In genomic region chr12:6632026-6632978, GRCh38 we compare ENCODE assay signal across 8 cellular contexts. TPM values are rescaled to one million over a fixed set of nuclear protein-coding genes. Genes with fewer than 3 reads are reported as not detected.
DNase-seq lines count a peak whose midpoint lies in the region; ATAC-seq and TF ChIP-seq lines count a peak whose summit lies in the region.

No MANE protein-coding gene starts in this region.

- H3K4me3 Mint-ChIP-seq in activated CD4-positive, alpha-beta T cell treated with anti-CD3 and anti-CD28 coated beads, Interleukin-2, amount 10 ng/mL, durations not matched to agents 7 days and 5 days: peak overlapping the region; percentile 70
- peak overlapping the region; percentile 86 for H3K4me3 Mint-ChIP-seq in stimulated activated effector memory CD8-positive, alpha-beta T cell treated with anti-CD3 and anti-CD28 coated beads, Interleukin-12 subunit alpha, Interleukin-12 subunit beta, amount 100 ng/mL, for 72 hours

- TF ChIP-seq POLR2A in uterus (IDR thresholded peaks at IDR 0.05): no peak

- H3K27ac Mint-ChIP-seq in activated CD4-positive, alpha-beta T cell treated with anti-CD3 and anti-CD28 coated beads, Interleukin-2, amount 10 ng/mL, durations not matched to agents 7 days and 5 days: peak overlapping the region; percentile 95
- H3K27ac Mint-ChIP-seq in stimulated activated effector memory CD8-positive, alpha-beta T cell treated with anti-CD3 and anti-CD28 coated beads, Interleukin-12 subunit alpha, Interleukin-12 subunit beta, amount 100 ng/mL, for 72 hours: peak overlapping the region; percentile 96

- no peaks in the 10 kb centered on the region for H3K9me3 Mint-ChIP-seq in activated CD4-positive, alpha-beta T cell treated with anti-CD3 and anti-CD28 coated beads, Interleukin-2, amount 10 ng/mL, durations not matched to agents 7 days and 5 days
- H3K9me3 Mint-ChIP-seq in stimulated activated effector memory CD8-positive, alpha-beta T cell treated with anti-CD3 and anti-CD28 coated beads, Interleukin-12 subunit alpha, Interleukin-12 subunit beta, amount 100 ng/mL, for 72 hours: no peaks in the 10 kb centered on the region

- intact Hi-C loops in uterus (cut with DNase I; ENCODE audit: low total_unique reads): no loop called here

- peak; percentile 49 for ATAC-seq in GM19463 (IDR thresholded peaks at IDR 0.05; ENCODE audit: unreplicated experiment)
- ATAC-seq in stimulated activated effector memory CD8-positive, alpha-beta T cell treated with anti-CD3 and anti-CD28 coated beads, Interleukin-12 subunit alpha, Interleukin-12 subunit beta, amount 100 ng/mL, for 72 hours: peak; percentile 69

- no peaks in the 10 kb centered on the region for H3K27me3 Mint-ChIP-seq in activated CD4-positive, alpha-beta T cell treated with anti-CD3 and anti-CD28 coated beads, Interleukin-2, amount 10 ng/mL, durations not matched to agents 7 days and 5 days

- H3K9me3 ChIP-seq in uterus: no peaks in the 10 kb centered on the region

- peaks cover 2% of the 10 kb centered on the region for H3K36me3 Mint-ChIP-seq in activated CD4-positive, alpha-beta T cell treated with anti-CD3 and anti-CD28 coated beads, Interleukin-2, amount 10 ng/mL, durations not matched to agents 7 days and 5 days (ENCODE audit: low read depth)
- H3K36me3 Mint-ChIP-seq in stimulated activated effector memory CD8-positive, alpha-beta T cell treated with anti-CD3 and anti-CD28 coated beads, Interleukin-12 subunit alpha, Interleukin-12 subunit beta, amount 100 ng/mL, for 72 hours: peaks cover 42% of the 10 kb centered on the region

- CTCF ChIA-PET in activated CD4-positive, alpha-beta T cell treated with anti-CD3 and anti-CD28 coated beads, Interleukin-2, amount 10 ng/mL, durations not matched to agents 7 days and 5 days (lab: Charles Lee): interaction anchor here (0.5 to 2.4 kb wide), 7 partner anchors 7 to 151 kb away, joined by 3 to 16 read pairs (median 4); partner anchors contain the start of gene COPS7A

- in situ Hi-C loops in KBM-7 (cut with MboI; ENCODE audit: low pct_unique_long_range_greater_than_20kb, low sequenced_read_pairs): no loop called here

- H3K36me3 ChIP-seq in uterus: no peaks in the 10 kb centered on the region

- peak; percentile 80 for DNase-seq in GDM1 (lab: John Stamatoyannopoulos, UW)
- DNase-seq in KBM-7: peak; percentile 78
- DNase-seq in activated CD4-positive, alpha-beta T cell treated with anti-CD3 and anti-CD28 coated beads, Interleukin-2, amount 10 ng/mL, durations not matched to agents 7 days and 5 days: peak; percentile 75
- peak; percentile 44 for DNase-seq in glomerular visceral epithelial cell (ENCODE audit: extremely low spot score)
- peak in 1 of 2 donors; percentile 68 for DNase-seq in stimulated activated effector memory CD8-positive, alpha-beta T cell treated with anti-CD3 and anti-CD28 coated beads, Interleukin-12 subunit alpha, Interleukin-12 subunit beta, amount 100 ng/mL, for 72 hours (ENCODE audit: low spot score in 2 of 2)
- DNase-seq in uterus: no peak
- no peak for DNase-seq in LoVo (ENCODE audit: low spot score)

- H3K27me3 ChIP-seq in uterus: no peaks in the 10 kb centered on the region

- peak overlapping the region in 1 of 2 donors; percentile 46 for H3K27ac ChIP-seq in uterus

- TF ChIP-seq CTCF in uterus (IDR thresholded peaks at IDR 0.05): no peak

- POLR2A ChIA-PET in activated CD4-positive, alpha-beta T cell treated with anti-CD3 and anti-CD28 coated beads, Interleukin-2, amount 10 ng/mL, durations not matched to agents 7 days and 5 days (lab: Charles Lee): interaction anchor here (1.2 kb wide), 1 partner anchor 19 kb away, joined by 4 read pairs; no protein-coding TSS in a partner anchor

- no peaks in the 10 kb centered on the region for H3K4me1 ChIP-seq in uterus

- no peak overlapping the region for H3K4me3 ChIP-seq in uterus

- H3K4me1 Mint-ChIP-seq in activated CD4-positive, alpha-beta T cell treated with anti-CD3 and anti-CD28 coated beads, Interleukin-2, amount 10 ng/mL, durations not matched to agents 7 days and 5 days: peaks cover 66% of the 10 kb centered on the region
- peaks cover 67% of the 10 kb centered on the region for H3K4me1 Mint-ChIP-seq in stimulated activated effector memory CD8-positive, alpha-beta T cell treated with anti-CD3 and anti-CD28 coated beads, Interleukin-12 subunit alpha, Interleukin-12 subunit beta, amount 100 ng/mL, for 72 hours

RNA-seq across cellular contexts. Expression of gene LPAR5, which starts 3.5 kb away (rescaled TPM):
- 1 to 10 TPM; 6.2 to 6.6 TPM for total RNA-seq in activated CD4-positive, alpha-beta T cell treated with anti-CD3 and anti-CD28 coated beads, Interleukin-2, amount 10 ng/mL, durations not matched to agents 7 days and 5 days
- total RNA-seq in uterus: 1 to 10 TPM in 1 of 4 donors, under 1 TPM in 1, not detected in 2; 0.61 to 1.3 TPM

RNA-seq across cellular contexts. Expression of gene ACRBP, which starts 14.9 kb away (rescaled TPM):
- total RNA-seq in activated CD4-positive, alpha-beta T cell treated with anti-CD3 and anti-CD28 coated beads, Interleukin-2, amount 10 ng/mL, durations not matched to agents 7 days and 5 days: 1 to 10 TPM; 1.6 to 2.6 TPM
- 1 to 10 TPM in 2 of 4 donors, under 1 TPM in 1, not detected in 1; 0.35 to 1.6 (median 1.5) TPM for total RNA-seq in uterus

RNA-seq across cellular contexts. Expression of gene CHD4, which starts 25.1 kb away (rescaled TPM):
- 100 to 1,000 TPM; 262 to 263 TPM for total RNA-seq in activated CD4-positive, alpha-beta T cell treated with anti-CD3 and anti-CD28 coated beads, Interleukin-2, amount 10 ng/mL, durations not matched to agents 7 days and 5 days
- 100 to 1,000 TPM in 3 of 4 donors, 10 to 100 TPM in 1; 99.4 to 323 (median 247) TPM for total RNA-seq in uterus

RNA-seq across cellular contexts. Expression of gene ING4, which starts 30.6 kb away (rescaled TPM):
- 10 to 100 TPM; 33.7 to 40.2 TPM for total RNA-seq in activated CD4-positive, alpha-beta T cell treated with anti-CD3 and anti-CD28 coated beads, Interleukin-2, amount 10 ng/mL, durations not matched to agents 7 days and 5 days
- 100 to 1,000 TPM in 1 of 4 donors, 10 to 100 TPM in 3; 25.2 to 180 (median 62.0) TPM for total RNA-seq in uterus

RNA-seq across cellular contexts. Expression of gene ZNF384, which starts 56.9 kb away (rescaled TPM):
- total RNA-seq in activated CD4-positive, alpha-beta T cell treated with anti-CD3 and anti-CD28 coated beads, Interleukin-2, amount 10 ng/mL, durations not matched to agents 7 days and 5 days: 10 to 100 TPM; 90.9 to 95.4 TPM
- 10 to 100 TPM; 13.6 to 71.3 (median 33.1) TPM for total RNA-seq in uterus

Comparison
In these comparisons a context has a peak if more than half of its experiments do, and no peak if none do; other contexts are left out.
1. DNase-seq: peak in GDM1 (single experiment), KBM-7 (single experiment), activated CD4-positive, alpha-beta T cell treated with anti-CD3 and anti-CD28 coated beads, Interleukin-2, amount 10 ng/mL, durations not matched to agents 7 days and 5 days (single experiment) and glomerular visceral epithelial cell (single experiment); none in uterus (0 of 2) and LoVo (single experiment).